ENCODE assay signal across 10 cellular contexts in the genomic region with DNA sequence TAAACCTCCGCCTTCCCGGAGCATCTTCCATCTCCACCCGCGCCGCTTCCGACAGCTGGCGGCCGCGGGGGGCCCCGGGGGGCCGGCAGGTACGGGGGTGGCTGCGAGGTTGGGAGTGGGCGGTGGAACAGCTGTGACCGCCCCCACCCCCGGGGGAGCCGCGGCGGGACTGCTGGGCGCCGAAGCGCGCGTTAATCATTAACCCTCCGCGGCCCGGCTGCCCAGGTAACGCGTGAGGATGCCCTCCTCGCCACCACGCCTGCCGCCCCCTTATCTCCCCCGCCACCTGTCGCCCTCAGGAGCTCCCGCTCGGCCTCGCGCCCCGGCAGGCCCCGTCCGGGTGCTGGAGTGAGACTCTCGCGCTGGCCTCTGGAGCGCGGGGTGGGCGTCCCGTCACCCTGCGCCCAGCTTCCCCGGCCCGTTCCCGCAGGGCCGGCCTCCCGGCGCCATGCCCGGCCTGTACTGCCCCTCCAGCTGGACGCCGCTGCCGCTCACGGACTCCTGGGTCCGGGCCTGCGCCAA. TPM values are rescaled to one million over a fixed set of nuclear protein-coding genes. Genes with fewer than 3 reads are reported as not detected.
DNase-seq lines count a peak whose midpoint lies in the region; ATAC-seq, FAIRE-seq and TF ChIP-seq lines count a peak whose summit lies in the region.
"Had no signal": no experiment of that assay in that cellular context is flagged by ENCODE, and none has a peak within 500 bp of the region (broad histone marks: within the 10 kb centered on the region; RNA-seq: fewer than 3 reads in every experiment).

No MANE protein-coding gene starts in this region.

- no peaks in the 10 kb centered on the region for H3K9me3 Mint-ChIP-seq in activated T-cell treated with anti-CD3 and anti-CD28 coated beads, Interleukin-2, amount 50 U/mL, for 24 hours
- H3K9me3 Mint-ChIP-seq in activated T-cell treated with anti-CD3 and anti-CD28 coated beads, Interleukin-2, amount 50 U/mL, for 4 hours = no peaks in the 10 kb centered on the region
- H3K9me3 Mint-ChIP-seq: neural crest cell had no signal

- intact Hi-C loops in kidney (cut with DNase I) = no loop called here

- peaks cover 0 to 84% of the 10 kb centered on the region in 2 donors for H3K27me3 ChIP-seq in tibial nerve

- H3K4me1 Mint-ChIP-seq in activated T-cell treated with anti-CD3 and anti-CD28 coated beads, Interleukin-2, amount 50 U/mL, for 24 hours (ENCODE audit: low read depth) = peaks cover 7% of the 10 kb centered on the region
- peaks cover 9% of the 10 kb centered on the region for H3K4me1 Mint-ChIP-seq in activated T-cell treated with anti-CD3 and anti-CD28 coated beads, Interleukin-2, amount 50 U/mL, for 4 hours (ENCODE audit: low read depth)

- H3K27ac Mint-ChIP-seq in activated T-cell treated with anti-CD3 and anti-CD28 coated beads, Interleukin-2, amount 50 U/mL, for 24 hours = no peak overlapping the region

- ATAC-seq in activated T-cell treated with anti-CD3 and anti-CD28 coated beads, Interleukin-2, amount 50 U/mL, for 4 hours = no peak

- no peak for FAIRE-seq in kidney (lab: Jason Lieb, UNC)

- peaks cover 69% of the 10 kb centered on the region for H3K27me3 Mint-ChIP-seq in activated T-cell treated with anti-CD3 and anti-CD28 coated beads, Interleukin-2, amount 50 U/mL, for 24 hours
- peaks cover 53% of the 10 kb centered on the region for H3K27me3 Mint-ChIP-seq in activated T-cell treated with anti-CD3 and anti-CD28 coated beads, Interleukin-2, amount 50 U/mL, for 4 hours (ENCODE audit: low read depth)

- H3K9me3 ChIP-seq in kidney (ENCODE audit: control insufficient read depth in 1 of 2, low read length in 2 of 2) = no peaks in the 10 kb centered on the region
- H3K9me3 ChIP-seq in tibial nerve = no peaks in the 10 kb centered on the region

- H3K4me3 ChIP-seq in kidney (ENCODE audit: low read length in 2 of 2) = peak overlapping the region in 1 of 2 donors; percentile 54
- H3K4me3 ChIP-seq in tibial nerve = peak overlapping the region in 3 of 4 donors; percentile 30 to 55 (median 46)

- H3K36me3 ChIP-seq in kidney (ENCODE audit: control insufficient read depth in 1 of 2, insufficient read depth in 2 of 2, low read length in 2 of 2) (no peaks in the 10 kb centered on the region), tibial nerve (no peaks in the 10 kb centered on the region)

- no peak for DNase-seq in activated T-cell treated with anti-CD3 and anti-CD28 coated beads, Interleukin-2, amount 50 U/mL, for 24 hours
- DNase-seq in activated T-cell treated with anti-CD3 and anti-CD28 coated beads, Interleukin-2, amount 50 U/mL, for 4 hours = no peak
- DNase-seq in SW480 (ENCODE audit: low spot score) (peak; percentile 33), kidney (peak; percentile 72), tibial nerve (ENCODE audit: low spot score in 2 of 2) (no peak), HT-29 (ENCODE audit: low spot score) (no peak), SK-N-DZ (ENCODE audit: low spot score) (no peak), GOT3 (lab: John Stamatoyannopoulos, UW) (no peak)

- H3K36me3 Mint-ChIP-seq in activated T-cell treated with anti-CD3 and anti-CD28 coated beads, Interleukin-2, amount 50 U/mL, for 24 hours (ENCODE audit: low read depth) = no peaks in the 10 kb centered on the region
- no peaks in the 10 kb centered on the region for H3K36me3 Mint-ChIP-seq in activated T-cell treated with anti-CD3 and anti-CD28 coated beads, Interleukin-2, amount 50 U/mL, for 4 hours (ENCODE audit: insufficient read depth)

- H3K27ac ChIP-seq in kidney (ENCODE audit: low read depth in 2 of 2, low read length in 2 of 2) = no peak overlapping the region
- H3K27ac ChIP-seq in tibial nerve = no peak overlapping the region
- H3K27ac ChIP-seq: HL-60 had no signal

- H3K4me1 ChIP-seq in kidney (ENCODE audit: control insufficient read depth in 1 of 2, insufficient read depth in 1 of 2, low read depth in 1 of 2, low read length in 2 of 2) = peaks cover 0 to 14% of the 10 kb centered on the region in 2 donors
- H3K4me1 ChIP-seq in tibial nerve = peaks cover 0 to 26% (median 12%) of the 10 kb centered on the region in 4 donors

- no peak for TF ChIP-seq EP300 in tibial nerve (IDR thresholded peaks at IDR 0.05)

- no peak overlapping the region for H3K9ac ChIP-seq in kidney (ENCODE audit: low read length in 2 of 2)

- TF ChIP-seq CTCF in kidney (IDR thresholded peaks at IDR 0.05; ENCODE audit: borderline replicate concordance, extremely low read depth, insufficient read depth) (no peak), tibial nerve (IDR thresholded peaks at IDR 0.05) (no peak)

- 2% methylated on average over 33 to 43 of the region's 61 CpGs for WGBS in tibial nerve, 2 donors

- TF ChIP-seq POLR2A in tibial nerve (IDR thresholded peaks at IDR 0.05) = no peak

- H3K4me3 Mint-ChIP-seq in activated T-cell treated with anti-CD3 and anti-CD28 coated beads, Interleukin-2, amount 50 U/mL, for 24 hours = peak overlapping the region; percentile 61
- H3K4me3 Mint-ChIP-seq in activated T-cell treated with anti-CD3 and anti-CD28 coated beads, Interleukin-2, amount 50 U/mL, for 4 hours = no peak overlapping the region

RNA-seq across cellular contexts. Expression of a gene that starts 0.8 kb away (rescaled TPM):
- total RNA-seq in activated T-cell treated with anti-CD3 and anti-CD28 coated beads, Interleukin-2, amount 50 U/mL, for 4 hours = under 1 TPM in 1 of 3 donors, not detected in 2; 0.16 TPM
- 0.25 TPM for total RNA-seq in kidney
- polyA plus RNA-seq in kidney (ENCODE audit: insufficient read depth, low read depth, low replicate concordance) = 0.11 TPM
- 1 to 10 TPM in 1 of 4 donors, under 1 TPM in 2, not detected in 1; 0.21 to 1.8 (median 0.22) TPM for total RNA-seq in tibial nerve
- 0.63 and 1.4 TPM in 2 replicates for total RNA-seq in HT-29 (2014; rRNA removed; shearing (Covaris generic))
- polyA plus RNA-seq in SK-N-DZ (2014; cell fraction: cytosol; rRNA removed) = 11.3 and 11.7 TPM in 2 replicates
- 60.4 and 113 TPM in 2 replicates for polyA plus RNA-seq in SK-N-DZ (2014; cell fraction: nucleus; rRNA removed)

RNA-seq across cellular contexts. Expression of a gene that starts 18.6 kb away (rescaled TPM):
- 10 to 100 TPM; 89.9 to 93.7 (median 92.5) TPM for total RNA-seq in activated T-cell treated with anti-CD3 and anti-CD28 coated beads, Interleukin-2, amount 50 U/mL, for 4 hours
- total RNA-seq in kidney (33.6 TPM), tibial nerve (10 to 100 TPM; 38.9 to 79.5 (median 58.7) TPM)
- 39.8 TPM for polyA plus RNA-seq in kidney (ENCODE audit: insufficient read depth, low read depth, low replicate concordance)
- total RNA-seq in HT-29 (2014; rRNA removed; shearing (Covaris generic)) = 103 and 117 TPM in 2 replicates
- 108 and 118 TPM in 2 replicates for polyA plus RNA-seq in SK-N-DZ (2014; cell fraction: cytosol; rRNA removed)
- 87.2 and 130 TPM in 2 replicates for polyA plus RNA-seq in SK-N-DZ (2014; cell fraction: nucleus; rRNA removed)

RNA-seq across cellular contexts. Expression of a gene that starts 19.3 kb away (rescaled TPM):
- total RNA-seq in activated T-cell treated with anti-CD3 and anti-CD28 coated beads, Interleukin-2, amount 50 U/mL, for 4 hours = 10 to 100 TPM; 15.2 to 19.7 (median 18.1) TPM
- total RNA-seq in kidney (2.8 TPM), tibial nerve (1 to 10 TPM in 3 of 4 donors, under 1 TPM in 1; 0.98 to 4.8 (median 2.5) TPM)
- polyA plus RNA-seq in kidney (ENCODE audit: insufficient read depth, low read depth, low replicate concordance) = 6.1 TPM
- 17.7 and 19.4 TPM in 2 replicates for total RNA-seq in HT-29 (2014; rRNA removed; shearing (Covaris generic))
- polyA plus RNA-seq in SK-N-DZ (2014; cell fraction: cytosol; rRNA removed) = 21.0 and 21.2 TPM in 2 replicates
- polyA plus RNA-seq in SK-N-DZ (2014; cell fraction: nucleus; rRNA removed) = 11.0 and 12.2 TPM in 2 replicates

RNA-seq across cellular contexts. Expression of a gene that starts 31.2 kb away (rescaled TPM):
- total RNA-seq in activated T-cell treated with anti-CD3 and anti-CD28 coated beads, Interleukin-2, amount 50 U/mL, for 4 hours = under 1 TPM; 0.34 to 0.53 (median 0.35) TPM
- total RNA-seq in kidney (0.31 TPM), tibial nerve (not detected)
- 0.39 TPM for polyA plus RNA-seq in kidney (ENCODE audit: insufficient read depth, low read depth, low replicate concordance)
- total RNA-seq in HT-29 (2014; rRNA removed; shearing (Covaris generic)) = 0.13 TPM in 1 of 2 replicates, not detected in the other
- polyA plus RNA-seq in SK-N-DZ (2014; cell fraction: cytosol; rRNA removed) = 3.4 and 3.9 TPM in 2 replicates
- polyA plus RNA-seq in SK-N-DZ (2014; cell fraction: nucleus; rRNA removed) = 0.60 and 1.1 TPM in 2 replicates

RNA-seq across cellular contexts. Expression of a gene that starts 44.1 kb away (rescaled TPM):
- 10 to 100 TPM; 79.7 to 91.2 (median 84.4) TPM for total RNA-seq in activated T-cell treated with anti-CD3 and anti-CD28 coated beads, Interleukin-2, amount 50 U/mL, for 4 hours
- total RNA-seq in kidney (69.0 TPM), tibial nerve (10 to 100 TPM; 51.6 to 96.9 (median 64.0) TPM)
- 49.1 TPM for polyA plus RNA-seq in kidney (ENCODE audit: insufficient read depth, low read depth, low replicate concordance)
- total RNA-seq in HT-29 (2014; rRNA removed; shearing (Covaris generic)) = 42.3 and 51.3 TPM in 2 replicates
- polyA plus RNA-seq in SK-N-DZ (2014; cell fraction: cytosol; rRNA removed) = 18.0 and 31.9 TPM in 2 replicates
- 93.1 and 143 TPM in 2 replicates for polyA plus RNA-seq in SK-N-DZ (2014; cell fraction: nucleus; rRNA removed)

Comparison
In these comparisons a context has a peak if more than half of its experiments do, and no peak if none do; other contexts are left out.
1. DNase-seq: peak in SW480 (single experiment) and kidney (single experiment); none in activated T-cell treated with anti-CD3 and anti-CD28 coated beads, Interleukin-2, amount 50 U/mL, for 24 hours (single experiment), activated T-cell treated with anti-CD3 and anti-CD28 coated beads, Interleukin-2, amount 50 U/mL, for 4 hours (single experiment), tibial nerve (0 of 2), HT-29 (single experiment), SK-N-DZ (single experiment) and GOT3 (single experiment).